4 cellular contexts compared by ENCODE assay signal in the genomic region with DNA sequence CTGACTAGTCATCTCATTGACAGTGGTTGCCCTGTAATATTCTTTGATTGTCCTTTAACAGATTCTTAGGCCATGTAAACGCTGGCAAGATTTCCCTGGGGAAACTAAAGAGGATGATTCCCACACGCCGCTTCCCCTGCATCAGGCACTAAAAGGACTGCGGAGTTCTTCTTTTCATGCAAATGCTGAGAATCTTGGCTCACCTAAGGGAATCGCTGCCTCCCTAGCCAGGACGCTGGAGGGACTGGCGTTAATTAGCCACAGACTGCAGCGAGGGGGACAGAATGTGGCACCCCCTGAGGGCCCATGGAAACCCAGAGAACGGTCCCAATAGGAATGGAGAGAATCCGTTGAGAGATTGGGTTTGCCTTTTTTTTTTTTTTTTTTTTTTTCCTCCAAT. TPM values are rescaled to one million over a fixed set of nuclear protein-coding genes. Genes with fewer than 3 reads are reported as not detected.
"Had no signal": no experiment of that assay in that cellular context is flagged by ENCODE, and none has a peak within 500 bp of the region (broad histone marks: within the 10 kb centered on the region; RNA-seq: fewer than 3 reads in every experiment).

No MANE protein-coding gene starts in this region.

RNA-seq across cellular contexts. Expression of gene TEX28, which starts 8.5 kb away (rescaled TPM):
- total RNA-seq: LHCN-M2, M059J, MCF 10A, NCI-H460 had no signal

RNA-seq across cellular contexts. Expression of gene TKTL1, which starts 9.2 kb away (rescaled TPM):
- total RNA-seq: LHCN-M2, MCF 10A, NCI-H460 had no signal

RNA-seq across cellular contexts. Expression of gene OPN1MW3, which starts 29.0 kb away (rescaled TPM):
- total RNA-seq: LHCN-M2, M059J, MCF 10A, NCI-H460 had no signal
